1 cellular context compared by ENCODE assay signal in the genomic region with DNA sequence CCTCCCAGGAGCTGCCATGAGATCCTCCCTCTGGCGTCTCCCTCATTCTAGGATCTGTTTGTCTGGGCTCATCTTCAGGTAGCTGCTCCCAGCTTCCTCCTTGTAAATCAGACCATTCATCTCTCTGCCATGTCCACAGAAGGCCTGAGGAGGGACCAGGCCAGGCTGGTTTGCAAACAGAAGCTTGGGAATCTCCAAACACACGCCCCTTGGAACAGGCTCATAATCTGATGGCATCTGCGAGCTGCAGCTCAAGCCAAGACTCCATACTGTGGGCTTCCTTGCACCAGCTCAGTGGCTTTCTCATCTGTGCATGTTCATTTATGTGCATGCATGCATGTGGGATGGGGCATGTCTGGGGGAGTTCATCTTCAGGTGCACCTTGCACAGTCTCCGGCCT.
TF ChIP-seq lines count a peak whose summit lies in the region.

No MANE protein-coding gene starts in this region.

TF ChIP-seq in SK-N-SH treated with all-trans-retinoic acid at 6 μM for 48 hours, 23 proteins besides CTCF, POLR2A, EP300 and RAD21 (continued from another document):
- TF ChIP-seq, protein P1, sequence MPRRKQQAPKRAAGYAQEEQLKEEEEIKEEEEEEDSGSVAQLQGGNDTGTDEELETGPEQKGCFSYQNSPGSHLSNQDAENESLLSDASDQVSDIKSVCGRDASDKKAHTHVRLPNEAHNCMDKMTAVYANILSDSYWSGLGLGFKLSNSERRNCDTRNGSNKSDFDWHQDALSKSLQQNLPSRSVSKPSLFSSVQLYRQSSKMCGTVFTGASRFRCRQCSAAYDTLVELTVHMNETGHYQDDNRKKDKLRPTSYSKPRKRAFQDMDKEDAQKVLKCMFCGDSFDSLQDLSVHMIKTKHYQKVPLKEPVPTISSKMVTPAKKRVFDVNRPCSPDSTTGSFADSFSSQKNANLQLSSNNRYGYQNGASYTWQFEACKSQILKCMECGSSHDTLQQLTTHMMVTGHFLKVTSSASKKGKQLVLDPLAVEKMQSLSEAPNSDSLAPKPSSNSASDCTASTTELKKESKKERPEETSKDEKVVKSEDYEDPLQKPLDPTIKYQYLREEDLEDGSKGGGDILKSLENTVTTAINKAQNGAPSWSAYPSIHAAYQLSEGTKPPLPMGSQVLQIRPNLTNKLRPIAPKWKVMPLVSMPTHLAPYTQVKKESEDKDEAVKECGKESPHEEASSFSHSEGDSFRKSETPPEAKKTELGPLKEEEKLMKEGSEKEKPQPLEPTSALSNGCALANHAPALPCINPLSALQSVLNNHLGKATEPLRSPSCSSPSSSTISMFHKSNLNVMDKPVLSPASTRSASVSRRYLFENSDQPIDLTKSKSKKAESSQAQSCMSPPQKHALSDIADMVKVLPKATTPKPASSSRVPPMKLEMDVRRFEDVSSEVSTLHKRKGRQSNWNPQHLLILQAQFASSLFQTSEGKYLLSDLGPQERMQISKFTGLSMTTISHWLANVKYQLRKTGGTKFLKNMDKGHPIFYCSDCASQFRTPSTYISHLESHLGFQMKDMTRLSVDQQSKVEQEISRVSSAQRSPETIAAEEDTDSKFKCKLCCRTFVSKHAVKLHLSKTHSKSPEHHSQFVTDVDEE (CRISPR knock-in tag; IDR thresholded peaks at IDR 0.05): no peak
- TF ChIP-seq ESRRG (CRISPR knock-in tag; IDR thresholded peaks at IDR 0.05) (no peak), SNAI2 (CRISPR knock-in tag; IDR thresholded peaks at IDR 0.05) (no peak), TCF4 (CRISPR knock-in tag; IDR thresholded peaks at IDR 0.05; ENCODE audit: borderline replicate concordance) (no peak), BACH2 (CRISPR knock-in tag; IDR thresholded peaks at IDR 0.05; ENCODE audit: borderline replicate concordance) (no peak), CSDC2 (CRISPR knock-in tag; IDR thresholded peaks at IDR 0.05) (no peak), RARB (CRISPR knock-in tag; IDR thresholded peaks at IDR 0.05) (no peak)
